Comparison of ENCODE assay signal across 9 cellular contexts in the genomic region with DNA sequence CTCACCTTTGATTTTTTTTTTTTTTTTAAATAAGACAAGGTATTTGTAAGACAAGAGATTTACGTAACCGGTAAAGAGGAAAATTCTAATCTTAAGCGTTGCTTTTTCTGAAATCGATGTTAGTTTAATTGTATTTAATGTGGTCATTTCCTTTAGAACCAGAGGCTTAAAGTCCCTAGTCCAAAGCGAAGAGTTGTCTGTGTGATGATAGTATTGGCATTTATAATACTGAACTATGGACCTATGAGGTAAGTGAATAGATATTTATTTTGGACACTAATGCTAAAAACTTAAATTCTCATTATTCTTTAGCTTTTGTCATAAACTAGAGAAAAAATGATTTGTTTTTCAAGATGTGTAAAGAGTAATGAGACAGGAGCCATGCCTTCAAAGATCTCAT.
"Had no signal": no experiment of that assay in that cellular context is flagged by ENCODE, and none has a peak within 500 bp of the region (broad histone marks: within the 10 kb centered on the region; RNA-seq: fewer than 3 reads in every experiment).

No MANE protein-coding gene starts in this region.

- ATAC-seq: GM23338 had no signal

- H3K4me3 ChIP-seq: GM23338 had no signal

- FAIRE-seq: H1, H54, HTR-8/SVneo had no signal

- DNase-seq: H9, HCEC 1CT, KBM-7 had no signal

- H3K4me1 Mint-ChIP-seq: GM23338 had no signal

- H3K27ac Mint-ChIP-seq: GM23338, H9, IgD-negative memory B cell had no signal

- H3K27me3 Mint-ChIP-seq: IgD-negative memory B cell had no signal

- H3K4me3 Mint-ChIP-seq: GM23338, H9, IgD-negative memory B cell had no signal

- H3K27ac ChIP-seq: KMS-11 had no signal
